ENCODE assay signal across 15 cellular contexts in genomic region chr3:171018151-171018935, GRCh38. TPM values are rescaled to one million over a fixed set of nuclear protein-coding genes. Genes with fewer than 3 reads are reported as not detected.
DNase-seq lines count a peak whose midpoint lies in the region; ATAC-seq and TF ChIP-seq lines count a peak whose summit lies in the region.
"Had no signal": no experiment of that assay in that cellular context is flagged by ENCODE, and none has a peak within 500 bp of the region (broad histone marks: within the 10 kb centered on the region; RNA-seq: fewer than 3 reads in every experiment).

No MANE protein-coding gene starts in this region.

- peaks cover 7% of the 10 kb centered on the region for H3K4me1 Mint-ChIP-seq in Caco-2 (ENCODE audit: low read depth, unreplicated experiment)
- H3K4me1 Mint-ChIP-seq in WTC11, result no peaks in the 10 kb centered on the region
- no peaks in the 10 kb centered on the region for H3K4me1 Mint-ChIP-seq in T-helper 2 cell treated with Interferon-gamma antibody and Interleukin-4, amounts not matched to agents 5 μg/mL and 100 μg/mL, for 36 hours (ENCODE audit: low read depth)

- H3K27me3 ChIP-seq in Caco-2 (replicated peaks; ENCODE audit: control insufficient read depth, insufficient read depth, low read length) (no peaks in the 10 kb centered on the region), gastrocnemius medialis (no peaks in the 10 kb centered on the region)

- POLR2A ChIA-PET in Caco-2 (lab: Charles Lee), result no interaction called here
- POLR2A ChIA-PET in WTC11 (lab: Charles Lee), result no interaction called here

- no peaks in the 10 kb centered on the region for H3K36me3 ChIP-seq in Caco-2 (ENCODE audit: control insufficient read depth, insufficient read depth, low read length)
- no peaks in the 10 kb centered on the region for H3K36me3 ChIP-seq in gastrocnemius medialis

- BruUV-seq in Caco-2 (replicated peaks; lab: Mats Ljungman, UMichigan), result no TSS peak

- no peaks in the 10 kb centered on the region for H3K9me3 ChIP-seq in Caco-2
- H3K9me3 ChIP-seq in gastrocnemius medialis, result no peaks in the 10 kb centered on the region

- H3K4me3 ChIP-seq in Caco-2 (ENCODE audit: low read depth, low read length) (no peak overlapping the region), HFF-Myc (replicated peaks; ENCODE audit: low read depth, low read length) (no peak overlapping the region), gastrocnemius medialis (no peak overlapping the region)
- H3K4me3 ChIP-seq: skin epidermis had no signal

- intact Hi-C loops in Caco-2 (cut with micrococcal nuclease; ENCODE audit: unreplicated experiment), result no loop called here
- intact Hi-C loops in gastrocnemius medialis (cut with DNase I; ENCODE audit: low total_unique reads), result no loop called here

- H3K27ac Mint-ChIP-seq in Caco-2 (ENCODE audit: unreplicated experiment), result no peak overlapping the region
- H3K27ac Mint-ChIP-seq in WTC11, result no peak overlapping the region
- H3K27ac Mint-ChIP-seq in T-helper 2 cell treated with Interferon-gamma antibody and Interleukin-4, amounts not matched to agents 5 μg/mL and 100 μg/mL, for 36 hours, result no peak overlapping the region
- H3K27ac Mint-ChIP-seq: T-helper 17 cell had no signal

- TF ChIP-seq CTCF in Caco-2 (IDR thresholded peaks at IDR 0.05; ENCODE audit: insufficient read depth in 1 of 2, low read depth in 1 of 2, low read length in 1 of 2, severe bottlenecking in 1 of 2, unreplicated experiment in 1 of 2), result peak; percentile 16 to 60
- TF ChIP-seq CTCF in HFF-Myc (IDR thresholded peaks at IDR 0.05; ENCODE audit: low read depth, low read length, missing control alignments), result peak; percentile 39
- TF ChIP-seq CTCF in WTC11 (IDR thresholded peaks at IDR 0.05), result 0 out of 2 replicates have a peak, but pooled peaks have one; percentile 23
- no peak for TF ChIP-seq CTCF in gastrocnemius medialis (IDR thresholded peaks at IDR 0.05 in 4 of 5, conservative IDR thresholded peaks at IDR 0.05 in 1 of 5)

- CTCF ChIA-PET in Caco-2 (lab: Charles Lee), result no interaction called here
- CTCF ChIA-PET in WTC11 (lab: Charles Lee), result interaction anchor here (0.7 to 2.1 kb wide), 12 partner anchors 8 to 596 kb away, joined by 3 to 10 read pairs (median 4); partner anchors contain the start of gene SLC2A2

- DNase-seq in Caco-2 (peak in 1 of 2 experiments; percentile 41), HFF-Myc (ENCODE audit: extremely low read depth, low read depth) (no peak), WTC11 (ENCODE audit: low spot score) (peak; percentile 43), left lobe of liver (ENCODE audit: low spot score) (no peak), gastrocnemius medialis (no peak)
- DNase-seq in T-helper 2 cell treated with Interferon-gamma antibody and Interleukin-4, amounts not matched to agents 5 μg/mL and 100 μg/mL, for 36 hours (ENCODE audit: low spot score), result no peak
- DNase-seq: activated T-cell treated with anti-CD3 and anti-CD28 coated beads, Interleukin-2, amount 50 U/mL, for 1 hour; MV-4-11; NK-92 treated with Interleukin-12 subunit alpha and Interleukin-12 subunit beta, amount 100 ng/mL, for 24 hours; stimulated activated CD8-positive, alpha-beta memory T cell treated with anti-CD3 and anti-CD28 coated beads, Interleukin-4, amount 100 ng/mL, for 48 hours; T-helper 17 cell had no signal

- in situ Hi-C loops in gastrocnemius medialis (cut with MboI; ENCODE audit: low sequenced_read_pairs in 4 of 4), result no loop called here

- no peaks in the 10 kb centered on the region for H3K36me3 Mint-ChIP-seq in Caco-2 (ENCODE audit: insufficient read depth, unreplicated experiment)
- H3K36me3 Mint-ChIP-seq in WTC11, result no peaks in the 10 kb centered on the region
- no peaks in the 10 kb centered on the region for H3K36me3 Mint-ChIP-seq in T-helper 2 cell treated with Interferon-gamma antibody and Interleukin-4, amounts not matched to agents 5 μg/mL and 100 μg/mL, for 36 hours (ENCODE audit: low read depth)

- H3K9me3 Mint-ChIP-seq in Caco-2 (ENCODE audit: unreplicated experiment) (no peaks in the 10 kb centered on the region), WTC11 (no peaks in the 10 kb centered on the region)
- no peaks in the 10 kb centered on the region for H3K9me3 Mint-ChIP-seq in T-helper 2 cell treated with Interferon-gamma antibody and Interleukin-4, amounts not matched to agents 5 μg/mL and 100 μg/mL, for 36 hours

- no peak overlapping the region for H3K27ac ChIP-seq in gastrocnemius medialis
- H3K27ac ChIP-seq: skin epidermis had no signal

- H3K4me1 ChIP-seq in Caco-2 (peaks cover 11% of the 10 kb centered on the region), gastrocnemius medialis (no peaks in the 10 kb centered on the region)

- H3K27me3 Mint-ChIP-seq in Caco-2 (ENCODE audit: insufficient read depth, unreplicated experiment) (no peaks in the 10 kb centered on the region), WTC11 (ENCODE audit: low read depth) (no peaks in the 10 kb centered on the region)
- peaks cover 37% of the 10 kb centered on the region for H3K27me3 Mint-ChIP-seq in T-helper 2 cell treated with Interferon-gamma antibody and Interleukin-4, amounts not matched to agents 5 μg/mL and 100 μg/mL, for 36 hours (ENCODE audit: low read depth)

- TF ChIP-seq POLR2A in gastrocnemius medialis (IDR thresholded peaks at IDR 0.05), result no peak

- H3K4me3 Mint-ChIP-seq in Caco-2 (ENCODE audit: unreplicated experiment), result no peak overlapping the region
- no peak overlapping the region for H3K4me3 Mint-ChIP-seq in WTC11
- H3K4me3 Mint-ChIP-seq in T-helper 2 cell treated with Interferon-gamma antibody and Interleukin-4, amounts not matched to agents 5 μg/mL and 100 μg/mL, for 36 hours, result no peak overlapping the region
- H3K4me3 Mint-ChIP-seq: T-helper 17 cell had no signal

- ATAC-seq in WTC11 (peak; percentile 73), left lobe of liver (peak; percentile 8), HG02763 (IDR thresholded peaks at IDR 0.05; ENCODE audit: unreplicated experiment) (no peak), gastrocnemius medialis (no peak), HG02938 (IDR thresholded peaks at IDR 0.05; ENCODE audit: unreplicated experiment) (no peak)
- ATAC-seq: T-helper 17 cell had no signal

TF ChIP-seq in WTC11, 78 proteins besides CTCF, POLR2A, EP300 and RAD21:
- TF ChIP-seq ZNF232 (CRISPR knock-in tag; IDR thresholded peaks at IDR 0.05) (no peak), MLX (CRISPR knock-in tag; IDR thresholded peaks at IDR 0.05) (no peak), ARID4B (CRISPR knock-in tag; IDR thresholded peaks at IDR 0.05; ENCODE audit: borderline replicate concordance) (no peak), E2F1 (CRISPR knock-in tag; IDR thresholded peaks at IDR 0.05) (no peak)

RNA-seq across cellular contexts. Expression of gene SLC2A2, which starts 8.2 kb away (rescaled TPM):
- 4.0 and 4.6 TPM in 2 replicates for total RNA-seq in Caco-2 (2022)
- 0.16 TPM in 1 of 3 replicates, not detected in the others for total RNA-seq in WTC11 (2021)
- 351 TPM for total RNA-seq in left lobe of liver
- under 1 TPM in 2 of 4 donors, not detected in 2; 0.26 to 0.51 TPM for total RNA-seq in gastrocnemius medialis
- total RNA-seq: frontal cortex, T-helper 17 cell had no signal

Comparison
In these comparisons a context has a peak if more than half of its experiments do, and no peak if none do; other contexts are left out.
1. CTCF ChIP-seq: peak in Caco-2 (2 of 2), HFF-Myc (single experiment) and WTC11 (single experiment); none in gastrocnemius medialis (0 of 5).
2. ATAC-seq: peak in WTC11 (single experiment) and left lobe of liver (single experiment); none in HG02763 (single experiment), gastrocnemius medialis (0 of 2) and HG02938 (single experiment).
3. RNA of gene SLC2A2, which starts 8.2 kb away (total RNA-seq): 351 TPM in left lobe of liver (single experiment); 4.0 to 4.6 TPM in Caco-2, 0.26 to 0.51 TPM in gastrocnemius medialis and 0.16 TPM in WTC11; every median in the first group is over 10 times any median in the second.